28 cellular contexts compared by ENCODE assay signal in genomic region chr9:118533101-118533500, GRCh38.
DNase-seq lines count a peak whose midpoint lies in the region; ATAC-seq, FAIRE-seq and TF ChIP-seq lines count a peak whose summit lies in the region.
"Had no signal": no experiment of that assay in that cellular context is flagged by ENCODE, and none has a peak within 500 bp of the region (broad histone marks: within the 10 kb centered on the region; RNA-seq: fewer than 3 reads in every experiment).

No MANE protein-coding gene starts in this region.

- H3K4me3 Mint-ChIP-seq in CD4-positive, alpha-beta memory T cell, result no peak overlapping the region
- no peak overlapping the region for H3K4me3 Mint-ChIP-seq in type B pancreatic cell
- H3K4me3 Mint-ChIP-seq: naive B cell, T-cell had no signal

- H3K4me1 Mint-ChIP-seq in CD4-positive, alpha-beta memory T cell, result no peaks in the 10 kb centered on the region
- no peaks in the 10 kb centered on the region for H3K4me1 Mint-ChIP-seq in type B pancreatic cell (ENCODE audit: unreplicated experiment)
- H3K4me1 Mint-ChIP-seq: naive B cell, T-cell had no signal

- TF ChIP-seq CTCF in bronchial epithelial cell (IDR thresholded peaks at IDR 0.05; ENCODE audit: insufficient read depth, low read length, severe bottlenecking), result no peak
- TF ChIP-seq CTCF in kidney epithelial cell (IDR thresholded peaks at IDR 0.05; ENCODE audit: insufficient read depth, low read length, poor library complexity, severe bottlenecking), result no peak
- no peak for TF ChIP-seq CTCF in type B pancreatic cell (conservative IDR thresholded peaks at IDR 0.05)

- ATAC-seq in HG03342 (IDR thresholded peaks at IDR 0.05; ENCODE audit: unreplicated experiment), result no peak
- ATAC-seq: stimulated activated naive CD8-positive, alpha-beta T cell treated with anti-CD3 and anti-CD28 coated beads, Interleukin-15, Interleukin-2, amounts not matched to agents 100 U/mL and 50 U/mL, for 24 hours; T-cell had no signal

- POLR2A ChIA-PET in CD4-positive, alpha-beta memory T cell (lab: Charles Lee; ENCODE audit: partially characterized antibody), result no interaction called here

- H3K4me3 ChIP-seq in bronchial epithelial cell (ENCODE audit: low read depth, low read length) (no peak overlapping the region), kidney epithelial cell (ENCODE audit: low read depth, low read length) (no peak overlapping the region)
- no peak overlapping the region for H3K4me3 ChIP-seq in CD4-positive, alpha-beta memory T cell (ENCODE audit: low read length in 2 of 2)
- H3K4me3 ChIP-seq: SJCRH30, spleen, tibial artery had no signal

- CTCF ChIA-PET in CD4-positive, alpha-beta memory T cell (lab: Charles Lee; ENCODE audit: partially characterized antibody), result no interaction called here

- H3K27me3 Mint-ChIP-seq in CD4-positive, alpha-beta memory T cell, result no peaks in the 10 kb centered on the region
- H3K27me3 Mint-ChIP-seq in type B pancreatic cell, result no peaks in the 10 kb centered on the region
- H3K27me3 Mint-ChIP-seq: naive B cell, T-cell had no signal

- H3K9me3 ChIP-seq in CD4-positive, alpha-beta memory T cell (ENCODE audit: control insufficient read depth in 1 of 2, low read length in 2 of 2), result no peaks in the 10 kb centered on the region
- H3K9me3 ChIP-seq: SJCRH30, spleen, tibial artery had no signal

- intact Hi-C loops in CD4-positive, alpha-beta memory T cell (cut with micrococcal nuclease), result loop anchor here (10.0 kb wide), 1 partner anchor 62 kb away; no protein-coding TSS in a partner anchor

- peak; percentile 68 for DNase-seq in AG08395 (ENCODE audit: low spot score)
- peak; percentile 26 for DNase-seq in HS-27A (ENCODE audit: low read depth)
- peak; percentile 29 for DNase-seq in bronchial epithelial cell (ENCODE audit: low read depth)
- DNase-seq in kidney epithelial cell (ENCODE audit: low read depth), result peak; percentile 1
- no peak for DNase-seq in CD4-positive, alpha-beta memory T cell
- no peak for DNase-seq in type B pancreatic cell (ENCODE audit: extremely low spot score, unreplicated experiment)
- DNase-seq in hypothalamus (lab: John Stamatoyannopoulos, UW), result no peak
- DNase-seq: activated CD4-positive, CD25-positive, alpha-beta regulatory T cell treated with anti-CD3 and anti-CD28 coated beads, Interleukin-2, amount 50 U/mL, for 72 hours; activated naive CD4-positive, alpha-beta T cell; activated T-cell treated with anti-CD3 and anti-CD28 coated beads, Interleukin-2, amount 50 U/mL, for 1 hour; amygdala; C1 segment of cervical spinal cord; central memory CD4-positive, alpha-beta T cell; KG1; left cardiac atrium; naive B cell; NCI-H2029; NCI-H82; occipital lobe; retina; SJCRH30; spleen; stimulated activated CD4-positive, alpha-beta T cell treated with anti-CD3 and anti-CD28 coated beads, Interleukin-4, amount 100 ng/mL, for 24 hours; stimulated activated naive CD8-positive, alpha-beta T cell treated with anti-CD3 and anti-CD28 coated beads, Interleukin-15, Interleukin-2, amounts not matched to agents 100 U/mL and 50 U/mL, for 24 hours; T-cell; tibial artery had no signal

- H3K27me3 ChIP-seq in bronchial epithelial cell (ENCODE audit: control insufficient read depth, insufficient read depth, low read length), result no peaks in the 10 kb centered on the region
- H3K27me3 ChIP-seq in kidney epithelial cell (ENCODE audit: control insufficient read depth, insufficient read depth, low read length), result no peaks in the 10 kb centered on the region
- no peaks in the 10 kb centered on the region for H3K27me3 ChIP-seq in CD4-positive, alpha-beta memory T cell (ENCODE audit: insufficient read depth, low read length)
- H3K27me3 ChIP-seq: SJCRH30, spleen, tibial artery had no signal

- H3K4me1 ChIP-seq in CD4-positive, alpha-beta memory T cell (ENCODE audit: insufficient read depth, low read length), result no peaks in the 10 kb centered on the region
- H3K4me1 ChIP-seq: spleen had no signal

- H3K36me3 ChIP-seq in bronchial epithelial cell (ENCODE audit: control insufficient read depth, insufficient read depth, low read length) (no peaks in the 10 kb centered on the region), kidney epithelial cell (ENCODE audit: control insufficient read depth, insufficient read depth, low read length) (no peaks in the 10 kb centered on the region)
- no peaks in the 10 kb centered on the region for H3K36me3 ChIP-seq in CD4-positive, alpha-beta memory T cell (ENCODE audit: insufficient read depth, low read length)
- H3K36me3 ChIP-seq: SJCRH30, spleen, tibial artery had no signal

- H3K36me3 Mint-ChIP-seq in CD4-positive, alpha-beta memory T cell, result no peaks in the 10 kb centered on the region
- no peaks in the 10 kb centered on the region for H3K36me3 Mint-ChIP-seq in type B pancreatic cell
- H3K36me3 Mint-ChIP-seq: naive B cell, T-cell had no signal

- H3K9me3 Mint-ChIP-seq in CD4-positive, alpha-beta memory T cell, result peaks cover 0 to 30% (median 1%) of the 10 kb centered on the region in 8 donors
- peaks cover 4% of the 10 kb centered on the region for H3K9me3 Mint-ChIP-seq in type B pancreatic cell

- no peak overlapping the region for H3K27ac Mint-ChIP-seq in CD4-positive, alpha-beta memory T cell
- no peak overlapping the region for H3K27ac Mint-ChIP-seq in type B pancreatic cell
- H3K27ac Mint-ChIP-seq: naive B cell, T-cell had no signal

- FAIRE-seq in bronchial epithelial cell (lab: Jason Lieb, UNC), result no peak
- FAIRE-seq: TTC549 had no signal

- H3K27ac ChIP-seq in CD4-positive, alpha-beta memory T cell (ENCODE audit: low read depth, low read length), result no peak overlapping the region
- H3K27ac ChIP-seq: SJCRH30, spleen, tibial artery had no signal

Comparison
In these comparisons a context has a peak if more than half of its experiments do, and no peak if none do; other contexts are left out.
1. DNase-seq: peak in AG08395 (single experiment), HS-27A (single experiment), bronchial epithelial cell (single experiment) and kidney epithelial cell (single experiment); none in CD4-positive, alpha-beta memory T cell (0 of 5), type B pancreatic cell (single experiment) and hypothalamus (0 of 51).